Comparison of ENCODE assay signal across 19 cellular contexts in the genomic region with DNA sequence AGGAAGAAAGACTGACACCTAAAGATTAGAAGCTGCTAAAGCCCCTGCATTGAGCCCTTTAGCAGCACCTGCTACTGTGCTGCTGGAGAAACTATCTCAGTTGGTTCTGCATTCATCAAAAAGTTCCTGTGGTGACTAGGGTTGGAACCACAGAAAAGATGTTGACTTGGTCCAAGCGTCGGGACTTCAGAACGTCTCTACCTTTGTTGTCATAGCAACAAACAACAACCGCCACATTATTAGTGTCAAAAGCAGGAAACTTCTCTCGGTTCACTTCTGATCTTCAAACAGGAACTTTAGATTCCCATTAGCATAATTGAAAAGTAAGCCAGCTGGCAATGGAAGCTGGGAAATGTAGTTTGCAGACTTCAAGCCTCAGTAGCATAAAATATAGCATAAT.
DNase-seq lines count a peak whose midpoint lies in the region; ATAC-seq, FAIRE-seq and TF ChIP-seq lines count a peak whose summit lies in the region.
"Had no signal": no experiment of that assay in that cellular context is flagged by ENCODE, and none has a peak within 500 bp of the region (broad histone marks: within the 10 kb centered on the region; RNA-seq: fewer than 3 reads in every experiment).

No MANE protein-coding gene starts in this region.

- TF ChIP-seq CTCF in HepG2 (CRISPR knock-in tag; IDR thresholded peaks at IDR 0.05) (no peak), right lobe of liver (IDR thresholded peaks at IDR 0.05) (no peak)

- H4K20me1 ChIP-seq in HepG2 (ENCODE audit: insufficient read depth, low read length) = no peaks in the 10 kb centered on the region
- H4K20me1 ChIP-seq: BLaER1 had no signal

- no peak for FAIRE-seq in HepG2 (lab: Jason Lieb, UNC)
- FAIRE-seq: G401.6, GM12891, H54 had no signal

- BruUV-seq in HepG2 (replicated peaks; lab: Mats Ljungman, UMichigan) = no TSS peak

- no peak overlapping the region for H2AFZ ChIP-seq in HepG2 (ENCODE audit: low read length)
- H2AFZ ChIP-seq: GM23248 had no signal

- CTCF ChIA-PET in HepG2 (lab: Yijun Ruan, JAX; ENCODE audit: low intra/inter-chr PET ratio, low total read pairs) = no interaction called here

- no peak for TF ChIP-seq RAD21 in HepG2 (CRISPR knock-in tag; IDR thresholded peaks at IDR 0.05)

- H3K4me1 ChIP-seq in HepG2 (ENCODE audit: insufficient read depth, low read length) = no peaks in the 10 kb centered on the region
- no peaks in the 10 kb centered on the region for H3K4me1 ChIP-seq in right lobe of liver
- H3K4me1 ChIP-seq: BLaER1, Caco-2 had no signal

- H3K36me3 ChIP-seq in HepG2 (replicated peaks in 1 of 2; ENCODE audit: control insufficient read depth in 1 of 2, insufficient read depth in 2 of 2, low read length in 2 of 2) (no peaks in the 10 kb centered on the region), right lobe of liver (no peaks in the 10 kb centered on the region)
- H3K36me3 ChIP-seq: BLaER1 had no signal

- TF ChIP-seq EP300 in HepG2 (IDR thresholded peaks at IDR 0.05; ENCODE audit: low read depth in 2 of 2, low read length in 2 of 2) = no peak
- TF ChIP-seq EP300 in HepG2 (CRISPR knock-in tag; IDR thresholded peaks at IDR 0.05; ENCODE audit: borderline replicate concordance) = no peak

- no peak overlapping the region for H3K9ac ChIP-seq in HepG2 (ENCODE audit: insufficient read depth, low read depth, low read length)
- H3K9ac ChIP-seq: BLaER1, GM23248 had no signal

- H3K27ac ChIP-seq in HepG2 (ENCODE audit: extremely low read length, insufficient read depth, low read length) = no peak overlapping the region
- H3K27ac ChIP-seq in right lobe of liver = no peak overlapping the region
- H3K27ac ChIP-seq: 22Rv1, BLaER1, GM23248 had no signal

- POLR2A ChIA-PET in HepG2 (lab: Yijun Ruan, JAX) = no interaction called here

- intact Hi-C loops in HepG2 (cut with micrococcal nuclease; ENCODE audit: unreplicated experiment) = no loop called here
- intact Hi-C loops in right lobe of liver (cut with DNase I) = no loop called here

- peak; percentile 10 for DNase-seq in DMS 273 (lab: John Stamatoyannopoulos, UW; ENCODE audit: unreplicated experiment)
- DNase-seq in DMS 273 treated with DMSO at 0.1 percent for 48 hours (lab: John Stamatoyannopoulos, UW) = no peak
- DNase-seq in HepG2 (ENCODE audit: low spot score) = no peak
- DNase-seq in right lobe of liver = no peak
- DNase-seq in central memory CD4-positive, alpha-beta T cell = peak; percentile 3
- DNase-seq: AML-193; Caco-2; CD8-positive, alpha-beta memory T cell; DMS79 treated with DMSO at 0.1 percent for 48 hours; EL; GM23248 had no signal

- H3K4me2 ChIP-seq in HepG2 (ENCODE audit: low read depth, low read length) = no peak overlapping the region
- H3K4me2 ChIP-seq: BLaER1 had no signal

- in situ Hi-C loops in HepG2 (cut with HindIII; ENCODE audit: extremely low pct_ligation_motif_present, low pct_unique_long_range_greater_than_20kb) = no loop called here

- ATAC-seq in HepG2 (no peak), right lobe of liver (no peak), HG02763 (IDR thresholded peaks at IDR 0.05; ENCODE audit: unreplicated experiment) (no peak), HG03045 (IDR thresholded peaks at IDR 0.05; ENCODE audit: unreplicated experiment) (no peak)
- ATAC-seq: HCT116 had no signal

- 15% methylated on average over 5 of the region's 5 CpGs for WGBS in HepG2 (ENCODE audit: low lambda C conversion rate)
- WGBS in right lobe of liver (ENCODE audit: insufficient coverage, low coverage, low lambda C conversion rate, missing lambda C conversion rate) = 59% methylated on average over 5 of the region's 5 CpGs

- no peaks in the 10 kb centered on the region for H3K79me2 ChIP-seq in HepG2 (ENCODE audit: insufficient read depth, low read length)

- no peak overlapping the region for H3K4me3 ChIP-seq in HepG2 (replicated peaks in 1 of 3; ENCODE audit: insufficient read depth in 1 of 3, low read depth in 2 of 3, low read length in 3 of 3)
- no peak overlapping the region for H3K4me3 ChIP-seq in right lobe of liver
- H3K4me3 ChIP-seq: BLaER1, GM23248 had no signal

- no peak for TF ChIP-seq POLR2A in HepG2 (IDR thresholded peaks at IDR 0.05; ENCODE audit: insufficient read depth in 1 of 2, low read depth in 2 of 2, low read length in 2 of 2)
- TF ChIP-seq POLR2A in right lobe of liver (IDR thresholded peaks at IDR 0.05) = no peak

- peaks cover 0 to 8% of the 10 kb centered on the region in 2 experiments; a peak in 2 of 5 replicates for H3K27me3 ChIP-seq in HepG2 (ENCODE audit: control insufficient read depth in 1 of 2, insufficient read depth in 2 of 2, low read length in 2 of 2)
- no peaks in the 10 kb centered on the region for H3K27me3 ChIP-seq in right lobe of liver
- H3K27me3 ChIP-seq: BLaER1 had no signal

- no peaks in the 10 kb centered on the region for H3K9me3 ChIP-seq in HepG2 (ENCODE audit: low read length)
- H3K9me3 ChIP-seq in right lobe of liver = no peaks in the 10 kb centered on the region
- H3K9me3 ChIP-seq: BLaER1, Caco-2 had no signal

TF ChIP-seq in HepG2, 621 proteins besides CTCF, POLR2A, EP300 and RAD21:
- TF ChIP-seq, protein P1, sequence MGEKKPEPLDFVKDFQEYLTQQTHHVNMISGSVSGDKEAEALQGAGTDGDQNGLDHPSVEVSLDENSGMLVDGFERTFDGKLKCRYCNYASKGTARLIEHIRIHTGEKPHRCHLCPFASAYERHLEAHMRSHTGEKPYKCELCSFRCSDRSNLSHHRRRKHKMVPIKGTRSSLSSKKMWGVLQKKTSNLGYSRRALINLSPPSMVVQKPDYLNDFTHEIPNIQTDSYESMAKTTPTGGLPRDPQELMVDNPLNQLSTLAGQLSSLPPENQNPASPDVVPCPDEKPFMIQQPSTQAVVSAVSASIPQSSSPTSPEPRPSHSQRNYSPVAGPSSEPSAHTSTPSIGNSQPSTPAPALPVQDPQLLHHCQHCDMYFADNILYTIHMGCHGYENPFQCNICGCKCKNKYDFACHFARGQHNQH (CRISPR knock-in tag; IDR thresholded peaks at IDR 0.05) = no peak
- peak; percentile 70 for TF ChIP-seq RFX1 (IDR thresholded peaks at IDR 0.05)
- TF ChIP-seq, protein P2, sequence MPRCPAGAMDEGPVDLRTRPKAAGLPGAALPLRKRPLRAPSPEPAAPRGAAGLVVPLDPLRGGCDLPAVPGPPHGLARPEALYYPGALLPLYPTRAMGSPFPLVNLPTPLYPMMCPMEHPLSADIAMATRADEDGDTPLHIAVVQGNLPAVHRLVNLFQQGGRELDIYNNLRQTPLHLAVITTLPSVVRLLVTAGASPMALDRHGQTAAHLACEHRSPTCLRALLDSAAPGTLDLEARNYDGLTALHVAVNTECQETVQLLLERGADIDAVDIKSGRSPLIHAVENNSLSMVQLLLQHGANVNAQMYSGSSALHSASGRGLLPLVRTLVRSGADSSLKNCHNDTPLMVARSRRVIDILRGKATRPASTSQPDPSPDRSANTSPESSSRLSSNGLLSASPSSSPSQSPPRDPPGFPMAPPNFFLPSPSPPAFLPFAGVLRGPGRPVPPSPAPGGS (CRISPR knock-in tag; IDR thresholded peaks at IDR 0.05) = no peak
- 0 out of 2 replicates have a peak, but pooled peaks have one; percentile 24 for TF ChIP-seq RFX3 (CRISPR knock-in tag; IDR thresholded peaks at IDR 0.05)
- TF ChIP-seq ZNF777 (CRISPR knock-in tag; IDR thresholded peaks at IDR 0.05) = no peak
- TF ChIP-seq, protein P3, sequence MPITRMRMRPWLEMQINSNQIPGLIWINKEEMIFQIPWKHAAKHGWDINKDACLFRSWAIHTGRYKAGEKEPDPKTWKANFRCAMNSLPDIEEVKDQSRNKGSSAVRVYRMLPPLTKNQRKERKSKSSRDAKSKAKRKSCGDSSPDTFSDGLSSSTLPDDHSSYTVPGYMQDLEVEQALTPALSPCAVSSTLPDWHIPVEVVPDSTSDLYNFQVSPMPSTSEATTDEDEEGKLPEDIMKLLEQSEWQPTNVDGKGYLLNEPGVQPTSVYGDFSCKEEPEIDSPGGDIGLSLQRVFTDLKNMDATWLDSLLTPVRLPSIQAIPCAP (CRISPR knock-in tag; IDR thresholded peaks at IDR 0.05; ENCODE audit: low read depth) = no peak
- no peak for TF ChIP-seq POLR2G (IDR thresholded peaks at IDR 0.05; ENCODE audit: low read depth, low read length)
- TF ChIP-seq ZFY (CRISPR knock-in tag; IDR thresholded peaks at IDR 0.05) = no peak
- TF ChIP-seq ZNF326 (CRISPR knock-in tag; IDR thresholded peaks at IDR 0.05; ENCODE audit: borderline replicate concordance) = no peak
- TF ChIP-seq RCOR2 (CRISPR knock-in tag; IDR thresholded peaks at IDR 0.05) = no peak
- no peak for TF ChIP-seq TCF12 (IDR thresholded peaks at IDR 0.05)
- TF ChIP-seq TCF12 (CRISPR knock-in tag; IDR thresholded peaks at IDR 0.05) = no peak
- TF ChIP-seq, protein P4, sequence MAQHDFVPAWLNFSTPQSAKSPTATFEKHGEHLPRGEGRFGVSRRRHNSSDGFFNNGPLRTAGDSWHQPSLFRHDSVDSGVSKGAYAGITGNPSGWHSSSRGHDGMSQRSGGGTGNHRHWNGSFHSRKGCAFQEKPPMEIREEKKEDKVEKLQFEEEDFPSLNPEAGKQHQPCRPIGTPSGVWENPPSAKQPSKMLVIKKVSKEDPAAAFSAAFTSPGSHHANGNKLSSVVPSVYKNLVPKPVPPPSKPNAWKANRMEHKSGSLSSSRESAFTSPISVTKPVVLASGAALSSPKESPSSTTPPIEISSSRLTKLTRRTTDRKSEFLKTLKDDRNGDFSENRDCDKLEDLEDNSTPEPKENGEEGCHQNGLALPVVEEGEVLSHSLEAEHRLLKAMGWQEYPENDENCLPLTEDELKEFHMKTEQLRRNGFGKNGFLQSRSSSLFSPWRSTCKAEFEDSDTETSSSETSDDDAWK (CRISPR knock-in tag; IDR thresholded peaks at IDR 0.05) = no peak
- no peak for TF ChIP-seq ZNF546 (CRISPR knock-in tag; conservative IDR thresholded peaks at IDR 0.05)
- TF ChIP-seq ARHGAP35 (CRISPR knock-in tag; IDR thresholded peaks at IDR 0.05; ENCODE audit: borderline replicate concordance) = no peak
- TF ChIP-seq HNRNPL (IDR thresholded peaks at IDR 0.05; ENCODE audit: low read depth, low read length) = no peak

Comparison
In these comparisons a context has a peak if more than half of its experiments do, and no peak if none do; other contexts are left out.
1. DNase-seq: peak in DMS 273 (single experiment) and central memory CD4-positive, alpha-beta T cell (single experiment); none in DMS 273 treated with DMSO at 0.1 percent for 48 hours (single experiment), HepG2 (single experiment) and right lobe of liver (0 of 3).